9 cellular contexts compared by ENCODE assay signal in genomic region chr10:87656431-87657072, GRCh38. TPM values are rescaled to one million over a fixed set of nuclear protein-coding genes. Genes with fewer than 3 reads are reported as not detected.
A peak's percentile ranks its signal among the peaks of the same experiment; 100 is the strongest.
DNase-seq lines count a peak whose midpoint lies in the region; FAIRE-seq and TF ChIP-seq lines count a peak whose summit lies in the region.
"Had no signal": no experiment of that assay in that cellular context is flagged by ENCODE, and none has a peak within 500 bp of the region (broad histone marks: within the 10 kb centered on the region; RNA-seq: fewer than 3 reads in every experiment).

No MANE protein-coding gene starts in this region.

- peak; percentile 82 for TF ChIP-seq RAD21 in H1 (IDR thresholded peaks at IDR 0.05 in 1 of 2, conservative IDR thresholded peaks at IDR 0.05 in 1 of 2; ENCODE audit: low read depth in 2 of 2, low read length in 2 of 2)

- no peak overlapping the region for H2BK15ac ChIP-seq in H1 (ENCODE audit: low read length)

- no peaks in the 10 kb centered on the region for H3K9me3 ChIP-seq in H1 (ENCODE audit: insufficient read depth in 2 of 2, low read depth in 1 of 2, low read length in 1 of 2)

- WGBS in H1 (ENCODE audit: extremely low coverage in 1 of 2, insufficient coverage in 1 of 2, insufficient read length in 1 of 2, insufficient replicate concordance in 2 of 2, low coverage in 1 of 2, low lambda C conversion rate in 2 of 2, missing lambda C conversion rate in 1 of 2), 2 experiments = 45% methylated on average over 4 of the region's 4 CpGs; no CpG with 5 or more reads in 1 of the 2 experiments
- 43 to 45% methylated on average over 4 of the region's 4 CpGs for WGBS in lower leg skin, 2 donors

- TF ChIP-seq POLR2A in H1 (IDR thresholded peaks at IDR 0.05; ENCODE audit: control extremely low read depth in 1 of 2, low read depth in 2 of 2, low read length in 2 of 2) = no peak
- TF ChIP-seq POLR2A in lower leg skin (IDR thresholded peaks at IDR 0.05) = no peak

- H3K14ac ChIP-seq in H1 (ENCODE audit: insufficient read length) = no peak overlapping the region

- H3K27ac Mint-ChIP-seq in CD14-positive monocyte (peak overlapping the region; percentile 41 to 92 (median 73)), nephron (peak overlapping the region; percentile 26 to 50 (median 34))

- peak; percentile 84 for FAIRE-seq in GM19239 (lab: Jason Lieb, UNC)
- FAIRE-seq in H1 (lab: Jason Lieb, UNC) = peak; percentile 73
- FAIRE-seq: frontal cortex had no signal

- H3K4me1 Mint-ChIP-seq in CD14-positive monocyte (peaks cover 35% of the 10 kb centered on the region), nephron (peaks cover 9% of the 10 kb centered on the region)

- no peak overlapping the region for H2BK5ac ChIP-seq in H1 (ENCODE audit: low read depth, low read length)

- no peak overlapping the region for H4K91ac ChIP-seq in H1 (replicated peaks; ENCODE audit: insufficient read length, low read length)

- H3K9ac ChIP-seq in H1 (replicated peaks in 1 of 4; ENCODE audit: extremely low read depth in 1 of 4, low read depth in 3 of 4, low read length in 3 of 4) = no peak overlapping the region

- H4K5ac ChIP-seq in H1 (ENCODE audit: insufficient read length, low read depth, low read length) = no peak overlapping the region

- H3K4me3 ChIP-seq in H1 (ENCODE audit: extremely low read depth in 1 of 4, insufficient read depth in 2 of 4, low read depth in 3 of 4, low read length in 4 of 4) (no peak overlapping the region), lower leg skin (ENCODE audit: low read depth, poor library complexity, severe bottlenecking) (no peak overlapping the region)

- no peaks in the 10 kb centered on the region for H3K79me1 ChIP-seq in H1 (ENCODE audit: low read depth, low read length)

- H3K36me3 Mint-ChIP-seq in CD14-positive monocyte (peaks cover 2 to 6% of the 10 kb centered on the region in 2 donors), nephron (ENCODE audit: low read depth) (no peaks in the 10 kb centered on the region)

- DNase-seq in CD14-positive monocyte (ENCODE audit: low spot score) = no peak
- DNase-seq in GM19239 (ENCODE audit: insufficient read length, low spot score) = peak; percentile 48
- peak; percentile 80 for DNase-seq in OCI-M1 (lab: John Stamatoyannopoulos, UW)
- DNase-seq in H1 (ENCODE audit: low read depth in 1 of 2, low spot score in 2 of 2) = no peak
- DNase-seq in lower leg skin (ENCODE audit: low spot score in 2 of 2) = no peak
- no peak for DNase-seq in occipital lobe (lab: John Stamatoyannopoulos, UW)
- no peak for DNase-seq in NCI-H774 (lab: John Stamatoyannopoulos, UW)

- no peak overlapping the region for H2AK5ac ChIP-seq in H1 (ENCODE audit: low read depth, low read length)

- H3K4me3 Mint-ChIP-seq in CD14-positive monocyte = no peak overlapping the region
- peak overlapping the region; percentile 10 to 28 (median 24) for H3K4me3 Mint-ChIP-seq in nephron

- no peak overlapping the region for H3K27ac ChIP-seq in H1 (ENCODE audit: low read depth, low read length)

- no peak overlapping the region for H3K18ac ChIP-seq in H1 (ENCODE audit: extremely low read depth, low read length)

- no peak overlapping the region for H3K4me2 ChIP-seq in H1 (ENCODE audit: insufficient read depth in 1 of 2, low read depth in 2 of 2, low read length in 2 of 2)

- peaks cover 7% of the 10 kb centered on the region for H3K23me2 ChIP-seq in H1 (ENCODE audit: low read depth, low read length)

- no peaks in the 10 kb centered on the region for H3K36me3 ChIP-seq in H1 (ENCODE audit: control insufficient read depth in 2 of 4, insufficient read depth in 4 of 4, low read length in 3 of 4)

- TF ChIP-seq CTCF in CD14-positive monocyte (IDR thresholded peaks at IDR 0.05) = peak; percentile 84
- peak in 2 of 3 experiments; percentile 62 to 71; a peak in 3 of 4 replicates for TF ChIP-seq CTCF in H1 (IDR thresholded peaks at IDR 0.05; ENCODE audit: control extremely low read depth in 1 of 3, insufficient read depth in 1 of 3, low read depth in 1 of 3, low read length in 3 of 3)
- TF ChIP-seq CTCF in nephron (IDR thresholded peaks at IDR 0.05; ENCODE audit: unreplicated experiment in 3 of 3) = peak; percentile 70 to 78 (median 70)
- no peak for TF ChIP-seq CTCF in lower leg skin (IDR thresholded peaks at IDR 0.05)

- no peak overlapping the region for H4K8ac ChIP-seq in H1 (ENCODE audit: extremely low read depth, insufficient read depth, low read length)

- POLR2A ChIA-PET in H1 (lab: Charles Lee; ENCODE audit: partially characterized antibody) = interaction anchor here (1.6 kb wide), 1 partner anchor 27 kb away, joined by 3 read pairs; no protein-coding TSS in a partner anchor

- peaks cover 4 to 23% (median 17%) of the 10 kb centered on the region in 4 experiments; a peak in 5 of 7 replicates for H3K4me1 ChIP-seq in H1 (replicated peaks in 1 of 4; ENCODE audit: control insufficient read depth in 3 of 4, insufficient read depth in 4 of 4, low read length in 3 of 4)

- no peak overlapping the region for H3K4ac ChIP-seq in H1 (replicated peaks; ENCODE audit: insufficient read length, low read depth, low read length)

- H3K79me2 ChIP-seq in H1 (ENCODE audit: control insufficient read depth in 1 of 2, insufficient read depth in 2 of 2, low read length in 2 of 2) = peaks cover 0 to 15% of the 10 kb centered on the region in 2 experiments; a peak in 2 of 4 replicates

- no peaks in the 10 kb centered on the region for H4K20me1 ChIP-seq in H1 (replicated peaks in 1 of 2; ENCODE audit: control insufficient read depth in 1 of 2, insufficient read depth in 2 of 2, low read length in 2 of 2)

- no peak overlapping the region for H2BK120ac ChIP-seq in H1 (replicated peaks; ENCODE audit: low read depth, low read length)

- H2BK20ac ChIP-seq in H1 (ENCODE audit: low read length) = no peak overlapping the region

- no peak overlapping the region for H3K23ac ChIP-seq in H1 (ENCODE audit: insufficient read length)

- H3K56ac ChIP-seq in H1 (replicated peaks; ENCODE audit: insufficient read length, low read depth, low read length) = no peak overlapping the region

- CTCF ChIA-PET in H1 (lab: Charles Lee; ENCODE audit: partially characterized antibody) = interaction anchor here (1.0 to 1.8 kb wide), 9 partner anchors 12 to 115 kb away, joined by 3 to 8 read pairs (median 4); no protein-coding TSS in a partner anchor

- peaks cover 7 to 16% (median 13%) of the 10 kb centered on the region in 3 donors for H3K27me3 Mint-ChIP-seq in CD14-positive monocyte (ENCODE audit: low read depth in 3 of 3)
- H3K27me3 Mint-ChIP-seq in nephron (ENCODE audit: low read depth) = peaks cover 22% of the 10 kb centered on the region

- no peak for TF ChIP-seq EP300 in H1 (IDR thresholded peaks at IDR 0.05; ENCODE audit: borderline replicate concordance in 1 of 2, low read depth in 2 of 2, low read length in 2 of 2)

- H2AFZ ChIP-seq in H1 (ENCODE audit: low read length) = no peak overlapping the region

- no peaks in the 10 kb centered on the region for H3K27me3 ChIP-seq in H1 (replicated peaks in 1 of 4; ENCODE audit: control insufficient read depth in 3 of 4, extremely low read depth in 1 of 4, insufficient read depth in 3 of 4, low read length in 3 of 4)

- H3K9me3 Mint-ChIP-seq in CD14-positive monocyte = peaks cover 0 to 3% (median 0%) of the 10 kb centered on the region in 7 donors
- no peaks in the 10 kb centered on the region for H3K9me3 Mint-ChIP-seq in nephron

- intact Hi-C loops in CD14-positive monocyte (cut with micrococcal nuclease) = loop anchor here (5.0 kb wide), 4 partner anchors 81 to 116 kb away; no protein-coding TSS in a partner anchor
- intact Hi-C loops in lower leg skin (cut with DNase I; ENCODE audit: low total_unique reads) = no loop called here

- H2BK12ac ChIP-seq in H1 (ENCODE audit: low read depth, low read length) = no peak overlapping the region; the same call in 1 of the 2 replicates

TF ChIP-seq in H1, 55 proteins besides CTCF, POLR2A, EP300 and RAD21:
- peak; percentile 97 for TF ChIP-seq TEAD4 (IDR thresholded peaks at IDR 0.05; ENCODE audit: low read depth, low read length)
- no peak for TF ChIP-seq SIX5 (IDR thresholded peaks at IDR 0.05; ENCODE audit: low read depth, low read length)
TF ChIP-seq in H1: peak in this region for 1.

RNA-seq across cellular contexts. Expression of gene PAPSS2, which starts 3.1 kb away (rescaled TPM):
- polyA plus RNA-seq in CD14-positive monocyte (1 to 10 TPM; 6.2 to 6.5 TPM), H1 (2011; rRNA removed) (7.3 and 7.6 TPM in 2 replicates)
- 20.2 and 23.8 TPM in 2 replicates for total RNA-seq in H1 (2021; fragmentation: NEBNext Ultra II Directional; extraction: Animal tissue kit (Norgen Biotek cat#: 25700))
- 8.9 TPM for polyA plus RNA-seq in H1 (2011; cell fraction: cytosol; rRNA removed)
- 13.8 TPM for polyA plus RNA-seq in H1 (2011; cell fraction: nucleus; rRNA removed)
- polyA plus RNA-seq in H1 (2012, experiment 1 of 2) = 15.8 to 33.5 TPM (median 20.2 TPM) in 4 replicates
- polyA plus RNA-seq in H1 (2012, experiment 2 of 2) = 5.4 TPM
- polyA plus RNA-seq in H1 (2013, experiment 1 of 2) = 12.7 TPM
- 12.0 TPM for polyA plus RNA-seq in H1 (2013, experiment 2 of 2)
- 13.1 and 15.0 TPM in 2 replicates for polyA minus RNA-seq in H1 (2011; rRNA and poly(A)+ RNA removed)
- 6.2 TPM for polyA minus RNA-seq in H1 (2011; cell fraction: cytosol; rRNA and poly(A)+ RNA removed)
- 12.3 TPM for polyA minus RNA-seq in H1 (2011; cell fraction: nucleus; rRNA and poly(A)+ RNA removed)
- total RNA-seq in lower leg skin (1 to 10 TPM; 2.2 to 5.1 (median 4.5) TPM), occipital lobe (3.1 TPM)

Comparison
In these comparisons a context has a peak if more than half of its experiments do, and no peak if none do; other contexts are left out.
1. DNase-seq: peak in GM19239 (single experiment) and OCI-M1 (single experiment); none in CD14-positive monocyte (single experiment), H1 (0 of 2), lower leg skin (0 of 2), occipital lobe (single experiment) and NCI-H774 (single experiment).
2. H3K4me3 Mint-ChIP-seq: peak in nephron (3 of 3); none in CD14-positive monocyte (0 of 2).
3. CTCF ChIP-seq: peak in CD14-positive monocyte (single experiment), H1 (2 of 3) and nephron (3 of 3); none in lower leg skin (0 of 3).